10 cellular contexts compared by ENCODE assay signal in genomic region chr3:3027976-3028567, GRCh38.
DNase-seq lines count a peak whose midpoint lies in the region; ATAC-seq lines count a peak whose summit lies in the region.
"Had no signal": no experiment of that assay in that cellular context is flagged by ENCODE, and none has a peak within 500 bp of the region (broad histone marks: within the 10 kb centered on the region; RNA-seq: fewer than 3 reads in every experiment).

No MANE protein-coding gene starts in this region.

- peaks cover 6% of the 10 kb centered on the region for H3K4me1 Mint-ChIP-seq in T-helper 17 cell

- H3K4me3 Mint-ChIP-seq in T-helper 17 cell, result peak overlapping the region; percentile 41

- H3K27me3 Mint-ChIP-seq in T-helper 17 cell, result peaks cover 14% of the 10 kb centered on the region

- DNase-seq in T-helper 17 cell (no peak), SK-N-DZ (ENCODE audit: low spot score) (no peak), NCI-H1417 treated with DMSO at 0.1 percent for 48 hours (lab: John Stamatoyannopoulos, UW) (no peak), SKM-1 treated with dmso at 0.1 percent for 144 hours (lab: John Stamatoyannopoulos, UW; ENCODE audit: unreplicated experiment) (no peak), NOMO-1 treated with dmso at 0.1 percent for 144 hours (lab: John Stamatoyannopoulos, UW; ENCODE audit: unreplicated experiment) (no peak)
- DNase-seq: activated naive CD4-positive, alpha-beta T cell treated with anti-CD3 and anti-CD28 coated beads, Interleukin-2, amount 50 U/mL, for 16 hours; DMS53 had no signal

- peak overlapping the region; percentile 24 for H3K27ac Mint-ChIP-seq in T-helper 17 cell

- ATAC-seq in GM18502 (IDR thresholded peaks at IDR 0.05; ENCODE audit: poor library complexity, unreplicated experiment) (peak; percentile 95), GM19452 (IDR thresholded peaks at IDR 0.05; ENCODE audit: unreplicated experiment) (peak; percentile 97), HG02981 (IDR thresholded peaks at IDR 0.05; ENCODE audit: unreplicated experiment) (peak; percentile 85), T-helper 17 cell (peak; percentile 62)

- H3K36me3 Mint-ChIP-seq in T-helper 17 cell (ENCODE audit: low read depth), result no peaks in the 10 kb centered on the region

- no peaks in the 10 kb centered on the region for H3K9me3 ChIP-seq in T-helper 17 cell (ENCODE audit: control insufficient read depth, low read length, poor library complexity, severe bottlenecking)
